8 cellular contexts compared by ENCODE assay signal in the genomic region with DNA sequence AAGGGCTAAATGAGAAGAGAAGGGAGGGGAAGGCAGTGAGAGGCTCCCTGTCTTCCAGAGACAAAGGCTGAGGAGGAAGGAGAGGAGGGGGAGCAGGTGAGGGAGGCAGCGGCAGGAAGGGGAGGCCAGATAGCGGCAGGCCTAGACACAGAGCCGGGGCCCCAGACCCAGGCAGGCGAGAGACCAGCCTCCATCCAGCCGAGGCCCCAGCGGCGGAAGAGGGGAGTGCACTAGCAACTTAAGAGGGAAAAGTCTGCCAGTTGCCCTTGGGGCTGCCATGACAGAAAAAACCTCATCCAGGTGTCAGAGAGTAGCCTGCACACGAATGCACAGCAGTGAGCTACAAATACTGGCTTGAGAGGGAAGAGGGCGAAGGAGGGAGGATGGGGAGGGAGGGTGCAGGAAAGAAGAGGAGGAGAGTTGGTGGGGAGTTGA. TPM values are rescaled to one million over a fixed set of nuclear protein-coding genes. Genes with fewer than 3 reads are reported as not detected.
DNase-seq lines count a peak whose midpoint lies in the region; ATAC-seq and TF ChIP-seq lines count a peak whose summit lies in the region.

No MANE protein-coding gene starts in this region.

- H3K4me3 ChIP-seq in GM06990 (replicated peaks; ENCODE audit: low read depth, low read length), result no peak overlapping the region
- no peak overlapping the region for H3K4me3 ChIP-seq in astrocyte of the spinal cord (ENCODE audit: low read depth, low read length)
- H3K4me3 ChIP-seq in naive thymus-derived CD4-positive, alpha-beta T cell (ENCODE audit: low read length), result no peak overlapping the region

- H3K27me3 ChIP-seq in GM06990 (replicated peaks; ENCODE audit: control insufficient read depth, insufficient read depth, low read length), result peaks cover 1% of the 10 kb centered on the region
- no peaks in the 10 kb centered on the region for H3K27me3 ChIP-seq in naive thymus-derived CD4-positive, alpha-beta T cell (ENCODE audit: control insufficient read depth in 2 of 2, insufficient read depth in 2 of 2, low read length in 2 of 2)

- H3K27ac Mint-ChIP-seq in naive thymus-derived CD4-positive, alpha-beta T cell, result no peak overlapping the region

- no peaks in the 10 kb centered on the region for H3K9me3 ChIP-seq in naive thymus-derived CD4-positive, alpha-beta T cell (ENCODE audit: control insufficient read depth in 2 of 3, low read length in 3 of 3)

- POLR2A ChIA-PET in naive thymus-derived CD4-positive, alpha-beta T cell (lab: Charles Lee), result no interaction called here

- no peaks in the 10 kb centered on the region for H3K36me3 Mint-ChIP-seq in naive thymus-derived CD4-positive, alpha-beta T cell

- H3K9me3 Mint-ChIP-seq in naive thymus-derived CD4-positive, alpha-beta T cell, result no peaks in the 10 kb centered on the region

- peaks cover 0 to 12% (median 0%) of the 10 kb centered on the region in 5 donors for H3K27me3 Mint-ChIP-seq in naive thymus-derived CD4-positive, alpha-beta T cell

- no peak overlapping the region for H3K27ac ChIP-seq in naive thymus-derived CD4-positive, alpha-beta T cell (ENCODE audit: low read depth, low read length)

- H3K36me3 ChIP-seq in GM06990 (ENCODE audit: control insufficient read depth, insufficient read depth, low read length), result no peaks in the 10 kb centered on the region
- no peaks in the 10 kb centered on the region for H3K36me3 ChIP-seq in naive thymus-derived CD4-positive, alpha-beta T cell (ENCODE audit: control insufficient read depth in 2 of 3, insufficient read depth in 3 of 3, low read length in 3 of 3)

- H3K4me3 Mint-ChIP-seq in naive thymus-derived CD4-positive, alpha-beta T cell, result no peak overlapping the region

- in situ Hi-C loops in astrocyte of the spinal cord (cut with HindIII; ENCODE audit: low sequenced_read_pairs), result no loop called here

- peaks cover 0 to 8% (median 0%) of the 10 kb centered on the region in 7 donors for H3K4me1 Mint-ChIP-seq in naive thymus-derived CD4-positive, alpha-beta T cell

- intact Hi-C loops in naive thymus-derived CD4-positive, alpha-beta T cell (cut with micrococcal nuclease), result no loop called here

- CTCF ChIA-PET in naive thymus-derived CD4-positive, alpha-beta T cell (lab: Charles Lee), result no interaction called here

- TF ChIP-seq CTCF in GM06990 (IDR thresholded peaks at IDR 0.05; ENCODE audit: insufficient read depth, low read length, poor library complexity, severe bottlenecking) (peak; percentile 39), astrocyte of the spinal cord (IDR thresholded peaks at IDR 0.05; ENCODE audit: low read depth, low read length) (peak; percentile 61)

- DNase-seq in GM06990 (ENCODE audit: extremely low read depth, insufficient read length) (no peak), NCI-H460 (ENCODE audit: extremely low read depth, low read depth) (peak; percentile 12), astrocyte of the spinal cord (ENCODE audit: low read depth, low spot score) (no peak), hepatic stellate cell (ENCODE audit: low spot score) (no peak), T-helper 9 cell (no peak)
- DNase-seq in naive thymus-derived CD4-positive, alpha-beta T cell, result peak in 2 of 9 donors; percentile 12 to 34

- no peaks in the 10 kb centered on the region for H3K4me1 ChIP-seq in naive thymus-derived CD4-positive, alpha-beta T cell (ENCODE audit: control insufficient read depth in 2 of 2, insufficient read depth in 2 of 2, low read length in 2 of 2)

- ATAC-seq in naive thymus-derived CD4-positive, alpha-beta T cell, result peak; percentile 37
- ATAC-seq in GM19351 (IDR thresholded peaks at IDR 0.05; ENCODE audit: unreplicated experiment) (no peak), HG03095 (IDR thresholded peaks at IDR 0.05; ENCODE audit: unreplicated experiment) (no peak)

RNA-seq across cellular contexts. Expression of a gene that starts 46.7 kb away (rescaled TPM):
- not detected in 2 replicates for total RNA-seq in NCI-H460 (2014; rRNA removed; shearing (Covaris generic))
- polyA plus RNA-seq in NCI-H460 (2014; cell fraction: nucleus; rRNA removed), result not detected in 2 replicates
- total RNA-seq in naive thymus-derived CD4-positive, alpha-beta T cell, result under 1 TPM in 1 of 5 experiments, not detected in 4; 0.72 TPM
- not detected for polyA plus RNA-seq in naive thymus-derived CD4-positive, alpha-beta T cell
